ENCODE assay signal across 1 cellular context in genomic region chr11:72578991-72579815, GRCh38.
TF ChIP-seq lines count a peak whose summit lies in the region.

No MANE protein-coding gene starts in this region.

TF ChIP-seq in HepG2, 621 proteins besides CTCF, POLR2A, EP300 and RAD21 (continued from another document):
- TF ChIP-seq MNT (IDR thresholded peaks at IDR 0.05), result no peak
